ENCODE assay signal across 13 cellular contexts in genomic region chr22:32354360-32355351, GRCh38. TPM values are rescaled to one million over a fixed set of nuclear protein-coding genes. Genes with fewer than 3 reads are reported as not detected.
DNase-seq lines count a peak whose midpoint lies in the region; TF ChIP-seq lines count a peak whose summit lies in the region.
"Had no signal": no experiment of that assay in that cellular context is flagged by ENCODE, and none has a peak within 500 bp of the region (broad histone marks: within the 10 kb centered on the region; RNA-seq: fewer than 3 reads in every experiment).

No MANE protein-coding gene starts in this region.

- H3K4me2 ChIP-seq in hepatocyte: no peak overlapping the region
- H3K4me2 ChIP-seq: KMS-11 had no signal

- TF ChIP-seq POLR2A in NB4 (IDR thresholded peaks at IDR 0.05; ENCODE audit: extremely low read depth, insufficient read length) (no peak), thyroid gland (IDR thresholded peaks at IDR 0.05) (peak in 1 of 2 donors; percentile 34)

- H3K36me3 Mint-ChIP-seq in endodermal cell (ENCODE audit: low read depth): no peaks in the 10 kb centered on the region
- H3K36me3 Mint-ChIP-seq: activated naive CD8-positive, alpha-beta T cell treated with anti-CD3 and anti-CD28 coated beads, Interleukin-2, amount 10 ng/mL, durations not matched to agents 7 days and 5 days had no signal

- H3K27me3 ChIP-seq in endodermal cell (ENCODE audit: control insufficient read depth, insufficient read depth, low read length, poor library complexity, severe bottlenecking): no peaks in the 10 kb centered on the region
- H3K27me3 ChIP-seq in thyroid gland: no peaks in the 10 kb centered on the region
- no peaks in the 10 kb centered on the region for H3K27me3 ChIP-seq in hepatocyte

- peak overlapping the region; percentile 21 for H3K27ac Mint-ChIP-seq in endodermal cell
- H3K27ac Mint-ChIP-seq: activated B cell treated with CpG ODN at 0.5 μM for 24 hours; activated naive CD8-positive, alpha-beta T cell treated with anti-CD3 and anti-CD28 coated beads, Interleukin-2, amount 10 ng/mL, durations not matched to agents 7 days and 5 days had no signal

- DNase-seq in ELR (ENCODE audit: low read depth): peak; percentile 62
- peak; percentile 18 for DNase-seq in NB4 (ENCODE audit: low read depth)
- no peak for DNase-seq in endodermal cell
- peak; percentile 10 for DNase-seq in non-pigmented ciliary epithelial cell (ENCODE audit: low read depth)
- no peak for DNase-seq in thyroid gland
- no peak for DNase-seq in foreskin melanocyte
- no peak for DNase-seq in KG1 (lab: John Stamatoyannopoulos, UW)
- no peak for DNase-seq in hepatocyte (ENCODE audit: low spot score)
- DNase-seq: activated B cell treated with CpG ODN at 0.5 μM for 24 hours; activated naive CD8-positive, alpha-beta T cell treated with anti-CD3 and anti-CD28 coated beads, Interleukin-2, amount 10 ng/mL, durations not matched to agents 7 days and 5 days; naive thymus-derived CD8-positive, alpha-beta T cell had no signal

- 90 to 93% methylated on average over 19 to 30 of the region's 30 CpGs for WGBS in endodermal cell (ENCODE audit: insufficient coverage in 1 of 2, insufficient read length in 1 of 2), 2 experiments
- WGBS in thyroid gland, 2 donors: 80 to 89% methylated on average over 30 of the region's 30 CpGs
- WGBS in hepatocyte (ENCODE audit: low lambda C conversion rate, missing lambda C conversion rate): 93% methylated on average over 26 of the region's 30 CpGs

- H3K79me2 ChIP-seq in hepatocyte: no peaks in the 10 kb centered on the region

- TF ChIP-seq CTCF in NB4 (IDR thresholded peaks at IDR 0.05; ENCODE audit: low read depth, low read length) (no peak), endodermal cell (conservative IDR thresholded peaks at IDR 0.05) (no peak), thyroid gland (IDR thresholded peaks at IDR 0.05) (no peak), hepatocyte (IDR thresholded peaks at IDR 0.05; ENCODE audit: poor library complexity) (no peak)

- no peak overlapping the region for H2AFZ ChIP-seq in hepatocyte

- H3K27ac ChIP-seq in endodermal cell (ENCODE audit: low read depth, low read length) (no peak overlapping the region), thyroid gland (no peak overlapping the region), hepatocyte (no peak overlapping the region)
- H3K27ac ChIP-seq: KMS-11 had no signal

- peaks cover 7% of the 10 kb centered on the region for H3K4me1 Mint-ChIP-seq in endodermal cell
- H3K4me1 Mint-ChIP-seq: activated B cell treated with CpG ODN at 0.5 μM for 24 hours; activated naive CD8-positive, alpha-beta T cell treated with anti-CD3 and anti-CD28 coated beads, Interleukin-2, amount 10 ng/mL, durations not matched to agents 7 days and 5 days had no signal

- no peaks in the 10 kb centered on the region for H3K27me3 Mint-ChIP-seq in endodermal cell (ENCODE audit: insufficient read depth)
- H3K27me3 Mint-ChIP-seq: activated B cell treated with CpG ODN at 0.5 μM for 24 hours had no signal

- intact Hi-C loops in thyroid gland (cut with DNase I): no loop called here

- H3K9me3 ChIP-seq in endodermal cell (ENCODE audit: control insufficient read depth, low read length) (no peaks in the 10 kb centered on the region), thyroid gland (no peaks in the 10 kb centered on the region), hepatocyte (ENCODE audit: low read depth) (no peaks in the 10 kb centered on the region)

- no peak overlapping the region for H3K4me3 Mint-ChIP-seq in endodermal cell
- H3K4me3 Mint-ChIP-seq: activated B cell treated with CpG ODN at 0.5 μM for 24 hours; activated naive CD8-positive, alpha-beta T cell treated with anti-CD3 and anti-CD28 coated beads, Interleukin-2, amount 10 ng/mL, durations not matched to agents 7 days and 5 days; naive thymus-derived CD8-positive, alpha-beta T cell had no signal

- H3K36me3 ChIP-seq in endodermal cell (ENCODE audit: control insufficient read depth, insufficient read depth, low read length) (no peaks in the 10 kb centered on the region), thyroid gland (no peaks in the 10 kb centered on the region), hepatocyte (replicated peaks; ENCODE audit: insufficient read depth, low read depth) (no peaks in the 10 kb centered on the region)

- H3K4me3 ChIP-seq in NB4 (ENCODE audit: low read depth, low read length) (no peak overlapping the region), endodermal cell (ENCODE audit: low read length) (no peak overlapping the region), thyroid gland (replicated peaks in 1 of 3) (peak overlapping the region in 1 of 3 donors; percentile 12), hepatocyte (no peak overlapping the region)

- no peak overlapping the region for H3K9ac ChIP-seq in endodermal cell (ENCODE audit: extremely low read depth, low read length, poor library complexity, severe bottlenecking)
- H3K9ac ChIP-seq: KMS-11 had no signal

- H3K9me3 Mint-ChIP-seq in endodermal cell: no peaks in the 10 kb centered on the region
- H3K9me3 Mint-ChIP-seq: activated naive CD8-positive, alpha-beta T cell treated with anti-CD3 and anti-CD28 coated beads, Interleukin-2, amount 10 ng/mL, durations not matched to agents 7 days and 5 days had no signal

- no peaks in the 10 kb centered on the region for H3K4me1 ChIP-seq in endodermal cell (ENCODE audit: control insufficient read depth, insufficient read depth, low read length)
- H3K4me1 ChIP-seq in thyroid gland: no peaks in the 10 kb centered on the region
- H3K4me1 ChIP-seq in hepatocyte (ENCODE audit: insufficient read depth): no peaks in the 10 kb centered on the region

- no peaks in the 10 kb centered on the region for H4K20me1 ChIP-seq in hepatocyte (ENCODE audit: insufficient read depth, poor library complexity, severe bottlenecking)

- no peaks in the 10 kb centered on the region for H3K9me2 ChIP-seq in hepatocyte (replicated peaks; ENCODE audit: insufficient read depth)

RNA-seq across cellular contexts. Expression of gene RFPL3, which starts 3.0 kb away (rescaled TPM):
- total RNA-seq in endodermal cell: not detected
- polyA plus RNA-seq in endodermal cell (2013, experiment 1 of 2): not detected
- polyA plus RNA-seq in endodermal cell (2013, experiment 2 of 2): not detected
- total RNA-seq in thyroid gland: not detected
- not detected in 2 replicates for total RNA-seq in hepatocyte
- polyA plus RNA-seq in hepatocyte: not detected in 2 replicates
- total RNA-seq: activated B cell treated with CpG ODN at 0.5 μM for 24 hours; activated naive CD8-positive, alpha-beta T cell treated with anti-CD3 and anti-CD28 coated beads, Interleukin-2, amount 10 ng/mL, durations not matched to agents 7 days and 5 days; frontal cortex; naive thymus-derived CD8-positive, alpha-beta T cell had no signal
- polyA plus RNA-seq: naive thymus-derived CD8-positive, alpha-beta T cell had no signal

RNA-seq across cellular contexts. Expression of gene RTCB, which starts 57.4 kb away (rescaled TPM):
- total RNA-seq in endodermal cell (100 to 1,000 TPM; 113 to 126 TPM), thyroid gland (10 to 100 TPM; 64.0 to 82.9 (median 77.7) TPM), hepatocyte (95.6 and 104 TPM in 2 replicates)
- polyA plus RNA-seq in endodermal cell (2013, experiment 1 of 2): 91.8 TPM
- polyA plus RNA-seq in endodermal cell (2013, experiment 2 of 2): 79.9 TPM
- polyA plus RNA-seq in hepatocyte: 80.3 and 83.6 TPM in 2 replicates

Comparison
In these comparisons a context has a peak if more than half of its experiments do, and no peak if none do; other contexts are left out.
1. DNase-seq: peak in ELR (single experiment), NB4 (single experiment) and non-pigmented ciliary epithelial cell (single experiment); none in endodermal cell (single experiment), thyroid gland (0 of 2), foreskin melanocyte (single experiment), KG1 (single experiment) and hepatocyte (single experiment).